Comparison of ENCODE assay signal across 12 cellular contexts in genomic region chr4:121227254-121227867, GRCh38.
DNase-seq lines count a peak whose midpoint lies in the region; ATAC-seq, FAIRE-seq and TF ChIP-seq lines count a peak whose summit lies in the region.
"Had no signal": no experiment of that assay in that cellular context is flagged by ENCODE, and none has a peak within 500 bp of the region (broad histone marks: within the 10 kb centered on the region; RNA-seq: fewer than 3 reads in every experiment).

No MANE protein-coding gene starts in this region.

- no peak overlapping the region for H4K8ac ChIP-seq in mesendoderm (ENCODE audit: low read depth, low read length)

- H3K56ac ChIP-seq in mesendoderm (ENCODE audit: low read length), result no peak overlapping the region

- H3K36me3 Mint-ChIP-seq in neural progenitor cell, result no peaks in the 10 kb centered on the region

- no peak overlapping the region for H3K27ac Mint-ChIP-seq in neural progenitor cell

- H3K23ac ChIP-seq in mesendoderm (ENCODE audit: low read length), result no peak overlapping the region

- peaks cover 8% of the 10 kb centered on the region for H3F3A ChIP-seq in neural progenitor cell (ENCODE audit: low read depth)

- H2AFZ ChIP-seq in neural progenitor cell (replicated peaks), result no peak overlapping the region

- DNase-seq in DMS53 (lab: John Stamatoyannopoulos, UW), result peak; percentile 10
- no peak for DNase-seq in DMS53 treated with DMSO at 0.1 percent for 48 hours (lab: John Stamatoyannopoulos, UW; ENCODE audit: unreplicated experiment)
- DNase-seq in neural progenitor cell (ENCODE audit: low spot score), result no peak
- no peak for DNase-seq in foreskin melanocyte
- DNase-seq in RCC 7860 (ENCODE audit: low spot score), result no peak
- DNase-seq in mesendoderm, result no peak
- DNase-seq: 8988T, dermis blood vessel endothelial cell had no signal

- no CpG with 5 or more reads among the region's 3 CpGs for WGBS in mesendoderm (ENCODE audit: extremely low coverage, insufficient coverage, low lambda C conversion rate)

- no peak overlapping the region for H2AK5ac ChIP-seq in mesendoderm (ENCODE audit: low read length)

- H3K79me2 ChIP-seq in neural progenitor cell (ENCODE audit: low read depth) (no peaks in the 10 kb centered on the region), mesendoderm (ENCODE audit: control insufficient read depth, insufficient read depth, low read length) (no peaks in the 10 kb centered on the region)

- H3K27me3 ChIP-seq in neural progenitor cell (no peaks in the 10 kb centered on the region), mesendoderm (ENCODE audit: insufficient read depth, low read length, poor library complexity) (no peaks in the 10 kb centered on the region)

- no peak for FAIRE-seq in RCC 7860 (lab: Jason Lieb, UNC)

- ATAC-seq in GM21737 (IDR thresholded peaks at IDR 0.05; ENCODE audit: unreplicated experiment), result peak; percentile 88
- peak; percentile 84 for ATAC-seq in HG03558 (IDR thresholded peaks at IDR 0.05; ENCODE audit: extremely low read depth, unreplicated experiment)
- ATAC-seq: Right ventricle myocardium inferior had no signal

- H3K9me3 Mint-ChIP-seq in neural progenitor cell, result no peaks in the 10 kb centered on the region

- H3K9ac ChIP-seq in neural progenitor cell (no peak overlapping the region), mesendoderm (ENCODE audit: low read length) (no peak overlapping the region)

- H3K36me3 ChIP-seq in neural progenitor cell, result no peaks in the 10 kb centered on the region
- no peaks in the 10 kb centered on the region for H3K36me3 ChIP-seq in mesendoderm (ENCODE audit: control insufficient read depth, insufficient read depth, low read length)

- H3K4ac ChIP-seq in mesendoderm (ENCODE audit: low read depth, low read length), result no peak overlapping the region

- H3K18ac ChIP-seq in mesendoderm (ENCODE audit: low read length), result no peak overlapping the region

- no peaks in the 10 kb centered on the region for H3K9me3 ChIP-seq in neural progenitor cell (ENCODE audit: low read depth)

- no peak overlapping the region for H2BK120ac ChIP-seq in mesendoderm (ENCODE audit: low read depth, low read length)

- peaks cover 23% of the 10 kb centered on the region for H3K4me1 ChIP-seq in neural progenitor cell
- no peaks in the 10 kb centered on the region for H3K4me1 ChIP-seq in mesendoderm (ENCODE audit: control insufficient read depth, low read depth, low read length)

- no peak overlapping the region for H3K27ac ChIP-seq in neural progenitor cell
- no peak overlapping the region for H3K27ac ChIP-seq in mesendoderm (ENCODE audit: low read depth, low read length)
- H3K27ac ChIP-seq: HL-60 had no signal

- no peaks in the 10 kb centered on the region for H3K79me1 ChIP-seq in mesendoderm (ENCODE audit: low read length)

- no peak overlapping the region for H2BK5ac ChIP-seq in mesendoderm (ENCODE audit: low read length)

- H3K4me2 ChIP-seq in neural progenitor cell (no peak overlapping the region), mesendoderm (ENCODE audit: low read length) (no peak overlapping the region)

- TF ChIP-seq CTCF in neural progenitor cell (IDR thresholded peaks at IDR 0.05), result peak; percentile 21

- H2BK15ac ChIP-seq in mesendoderm (replicated peaks; ENCODE audit: low read depth), result no peak overlapping the region

- no peak overlapping the region for H4K5ac ChIP-seq in mesendoderm (ENCODE audit: low read length)

- H3K4me3 Mint-ChIP-seq in neural progenitor cell, result no peak overlapping the region

- no peak overlapping the region for H3K4me3 ChIP-seq in neural progenitor cell
- no peak overlapping the region for H3K4me3 ChIP-seq in mesendoderm (ENCODE audit: low read length)

- H3K27me3 Mint-ChIP-seq in neural progenitor cell (ENCODE audit: insufficient read depth, low read depth), result peaks cover 4% of the 10 kb centered on the region

- no peaks in the 10 kb centered on the region for H4K20me1 ChIP-seq in neural progenitor cell (ENCODE audit: low read depth)

- peaks cover 23% of the 10 kb centered on the region for H3K4me1 Mint-ChIP-seq in neural progenitor cell
